In the genomic region with DNA sequence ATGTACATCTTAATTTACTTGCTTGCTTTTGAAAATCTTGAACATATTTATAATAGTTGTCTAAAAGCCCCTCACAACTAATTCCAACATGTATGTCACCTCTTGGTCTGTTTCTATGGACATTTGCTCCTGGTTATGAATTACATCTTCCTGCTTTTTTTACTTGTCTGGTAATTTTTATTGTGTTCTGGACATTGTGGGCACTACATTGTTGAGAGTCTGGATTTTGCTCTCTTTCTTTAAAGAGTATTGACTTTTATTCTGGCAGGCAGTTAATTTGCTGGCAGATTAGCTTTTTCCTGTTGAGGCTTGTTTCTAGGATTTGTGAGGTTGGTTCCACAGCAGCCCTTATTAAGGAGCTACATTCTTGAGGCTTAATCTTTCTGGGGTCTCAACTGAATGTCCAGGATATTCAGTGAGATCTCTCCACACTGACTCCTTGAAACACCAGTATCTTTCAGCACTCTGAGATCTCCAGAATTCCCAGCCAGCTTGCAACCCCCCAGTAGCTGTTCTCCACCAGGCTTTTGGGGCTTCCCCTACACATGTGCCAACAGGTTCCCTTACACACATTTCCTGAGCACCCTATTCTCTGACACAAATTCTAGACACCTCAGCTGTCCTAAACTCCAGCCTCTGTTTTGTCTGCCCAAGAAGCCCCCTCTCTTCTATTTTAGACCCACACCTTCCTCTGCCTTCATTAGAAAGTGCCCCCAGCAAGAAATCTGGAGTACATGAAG, we compare ENCODE assay signal across 24 cellular contexts. TPM values are rescaled to one million over a fixed set of nuclear protein-coding genes. Genes with fewer than 3 reads are reported as not detected.
DNase-seq lines count a peak whose midpoint lies in the region; ATAC-seq, FAIRE-seq and TF ChIP-seq lines count a peak whose summit lies in the region.
"Had no signal": no experiment of that assay in that cellular context is flagged by ENCODE, and none has a peak within 500 bp of the region (broad histone marks: within the 10 kb centered on the region; RNA-seq: fewer than 3 reads in every experiment).

No MANE protein-coding gene starts in this region.

- no peak for FAIRE-seq in K562 (lab: Jason Lieb, UNC)
- no peak for FAIRE-seq in keratinocyte (lab: Jason Lieb, UNC)
- FAIRE-seq: A204.1, D721Med, GM12892, H54 had no signal

- H3K9me3 Mint-ChIP-seq in activated naive CD4-positive, alpha-beta T cell treated with anti-CD3 and anti-CD28 coated beads, Interleukin-2, amount 10 ng/mL, durations not matched to agents 7 days and 5 days = peaks cover 10% of the 10 kb centered on the region
- peaks cover 11% of the 10 kb centered on the region for H3K9me3 Mint-ChIP-seq in CD8-positive, alpha-beta T cell

- no peaks in the 10 kb centered on the region for H3K9me1 ChIP-seq in K562 (ENCODE audit: control insufficient read depth, insufficient read depth, low read length)
- no peaks in the 10 kb centered on the region for H3K9me1 ChIP-seq in keratinocyte (ENCODE audit: control insufficient read depth, extremely low read depth, insufficient read depth, low read length)

- in situ Hi-C loops in K562 (cut with MboI) = no loop called here

- TF ChIP-seq CTCF in K562 (IDR thresholded peaks at IDR 0.05 in 2 of 3, conservative IDR thresholded peaks at IDR 0.05 in 1 of 3; ENCODE audit: insufficient read depth in 2 of 3, low read depth in 1 of 3, low read length in 3 of 3) (no peak), epithelial cell of esophagus (IDR thresholded peaks at IDR 0.05; ENCODE audit: insufficient read depth, low read depth, low read length, missing control alignments) (no peak), keratinocyte (optimal IDR thresholded peaks at IDR 0.05 in 1 of 3, IDR thresholded peaks at IDR 0.05 in 1 of 3, conservative IDR thresholded peaks at IDR 0.05 in 1 of 3; ENCODE audit: extremely low read depth in 1 of 3, insufficient read depth in 2 of 3, low read length in 3 of 3) (no peak)
- no peak for TF ChIP-seq CTCF in CD8-positive, alpha-beta T cell (IDR thresholded peaks at IDR 0.05)

- H4K20me1 ChIP-seq in K562 (replicated peaks; ENCODE audit: control insufficient read depth, insufficient read depth, low read length) (no peaks in the 10 kb centered on the region), keratinocyte (ENCODE audit: control insufficient read depth, extremely low read depth, insufficient read depth, low read length) (no peaks in the 10 kb centered on the region)
- H4K20me1 ChIP-seq: BLaER1 had no signal

- peak overlapping the region; percentile 55 for H3K27ac Mint-ChIP-seq in activated naive CD4-positive, alpha-beta T cell treated with anti-CD3 and anti-CD28 coated beads, Interleukin-2, amount 10 ng/mL, durations not matched to agents 7 days and 5 days
- no peak overlapping the region for H3K27ac Mint-ChIP-seq in CD8-positive, alpha-beta T cell
- H3K27ac Mint-ChIP-seq: B cell; CD4-positive, CD25-positive, alpha-beta regulatory T cell; CD8-positive, alpha-beta memory T cell had no signal

- H3K4me2 ChIP-seq in K562 (ENCODE audit: insufficient read depth, low read length) = no peak overlapping the region
- peak overlapping the region; percentile 58 for H3K4me2 ChIP-seq in keratinocyte (ENCODE audit: control insufficient read depth, extremely low read depth, insufficient read depth, low read depth, low read length)
- H3K4me2 ChIP-seq: BLaER1 had no signal

- H2AFZ ChIP-seq in K562 (ENCODE audit: low read depth, low read length) = no peak overlapping the region
- H2AFZ ChIP-seq in keratinocyte (ENCODE audit: control insufficient read depth, low read length) = no peak overlapping the region

- H3K27ac ChIP-seq in K562 (ENCODE audit: extremely low read depth, low read depth, low read length) = no peak overlapping the region
- peak overlapping the region; percentile 36 for H3K27ac ChIP-seq in keratinocyte (ENCODE audit: control insufficient read depth, insufficient read depth, low read length)
- H3K27ac ChIP-seq in CD8-positive, alpha-beta T cell (ENCODE audit: low read depth, low read length) = no peak overlapping the region
- H3K27ac ChIP-seq: 22Rv1, BLaER1, C4-2B had no signal

- DNase-seq in activated naive CD4-positive, alpha-beta T cell treated with anti-CD3 and anti-CD28 coated beads, Interleukin-2, amount 10 ng/mL, durations not matched to agents 7 days and 5 days = no peak
- DNase-seq in activated naive CD4-positive, alpha-beta T cell treated with Interleukin-2 at 50 U/mL for 16 hours = no peak
- DNase-seq in K562 (ENCODE audit: extremely low read depth in 1 of 4, low spot score in 3 of 4) = no peak
- DNase-seq in epithelial cell of esophagus (ENCODE audit: low read depth) = peak; percentile 34
- DNase-seq in keratinocyte (ENCODE audit: low read depth, low spot score) = peak; percentile 15
- no peak for DNase-seq in activated effector memory CD4-positive, alpha-beta T cell treated with anti-CD3 and anti-CD28 coated beads, Interleukin-2, amount 50 U/mL, for 16 hours
- no peak for DNase-seq in CD8-positive, alpha-beta T cell
- DNase-seq: CD4-positive, CD25-positive, alpha-beta regulatory T cell; CD8-positive, alpha-beta memory T cell; DMS 273 treated with DMSO at 0.1 percent for 48 hours; DMS79; EL; GDM1; GOT3 had no signal

- H3K36me3 ChIP-seq in K562 (ENCODE audit: control insufficient read depth, insufficient read depth, low read length) (peaks cover 38% of the 10 kb centered on the region), keratinocyte (ENCODE audit: control insufficient read depth in 2 of 2, extremely low read depth in 1 of 2, insufficient read depth in 2 of 2, low read length in 2 of 2) (peaks cover 1 to 6% of the 10 kb centered on the region in 2 experiments)
- peaks cover 11% of the 10 kb centered on the region for H3K36me3 ChIP-seq in CD8-positive, alpha-beta T cell (ENCODE audit: insufficient read depth, low read length)

- no peak for TF ChIP-seq RAD21 in K562 (CRISPR knock-in tag; conservative IDR thresholded peaks at IDR 0.05 in 1 of 2, IDR thresholded peaks at IDR 0.05 in 1 of 2)

- no peaks in the 10 kb centered on the region for H3K9me3 ChIP-seq in K562 (replicated peaks; ENCODE audit: control insufficient read depth, insufficient read depth, low read depth, low read length)
- H3K9me3 ChIP-seq in keratinocyte (ENCODE audit: control insufficient read depth, low read depth, low read length) = no peaks in the 10 kb centered on the region
- H3K9me3 ChIP-seq in CD8-positive, alpha-beta T cell (ENCODE audit: low read length) = no peaks in the 10 kb centered on the region
- H3K9me3 ChIP-seq: HAP-1 had no signal

- H3K27me3 ChIP-seq in K562 (ENCODE audit: control insufficient read depth in 2 of 2, insufficient read depth in 2 of 2, low read length in 2 of 2) (no peaks in the 10 kb centered on the region), keratinocyte (ENCODE audit: control insufficient read depth, extremely low read depth, insufficient read depth, low read length) (no peaks in the 10 kb centered on the region)
- H3K27me3 ChIP-seq in CD8-positive, alpha-beta T cell (ENCODE audit: insufficient read depth, low read length) = no peaks in the 10 kb centered on the region
- H3K27me3 ChIP-seq: BLaER1 had no signal

- TF ChIP-seq POLR2A in K562 (conservative IDR thresholded peaks at IDR 0.05) = no peak

- TF ChIP-seq EP300 in K562 (IDR thresholded peaks at IDR 0.05; ENCODE audit: low read length) = no peak

- H3K4me1 ChIP-seq in K562 (replicated peaks in 1 of 2; ENCODE audit: control insufficient read depth in 2 of 2, insufficient read depth in 2 of 2, low read length in 2 of 2) (no peaks in the 10 kb centered on the region), keratinocyte (ENCODE audit: control insufficient read depth, extremely low read depth, insufficient read depth, low read length) (peaks cover 6% of the 10 kb centered on the region)
- H3K4me1 ChIP-seq in CD8-positive, alpha-beta T cell (ENCODE audit: insufficient read depth, low read length) = no peaks in the 10 kb centered on the region
- H3K4me1 ChIP-seq: BLaER1, HAP-1 had no signal

- H3K79me2 ChIP-seq in K562 (ENCODE audit: control insufficient read depth, insufficient read depth, low read length) (no peaks in the 10 kb centered on the region), keratinocyte (ENCODE audit: control insufficient read depth, insufficient read depth, low read length) (no peaks in the 10 kb centered on the region)

- intact Hi-C loops in K562 (cut with micrococcal nuclease) = no loop called here
- intact Hi-C loops in CD8-positive, alpha-beta T cell (cut with DNase I, micrococcal nuclease) = no loop called here

- CTCF ChIA-PET in activated naive CD4-positive, alpha-beta T cell treated with anti-CD3 and anti-CD28 coated beads, Interleukin-2, amount 10 ng/mL, durations not matched to agents 7 days and 5 days (lab: Charles Lee) = no interaction called here
- CTCF ChIA-PET in K562 (lab: Yijun Ruan, JAX; ENCODE audit: low intra/inter-chr PET ratio) = no interaction called here
- CTCF ChIA-PET in CD8-positive, alpha-beta T cell (lab: Charles Lee) = no interaction called here

- H3K4me1 Mint-ChIP-seq in activated naive CD4-positive, alpha-beta T cell treated with anti-CD3 and anti-CD28 coated beads, Interleukin-2, amount 10 ng/mL, durations not matched to agents 7 days and 5 days = no peaks in the 10 kb centered on the region
- H3K4me1 Mint-ChIP-seq in CD8-positive, alpha-beta T cell (ENCODE audit: low read depth) = no peaks in the 10 kb centered on the region
- H3K4me1 Mint-ChIP-seq: B cell; CD8-positive, alpha-beta memory T cell had no signal

- no peak overlapping the region for H3K4me3 Mint-ChIP-seq in activated naive CD4-positive, alpha-beta T cell treated with anti-CD3 and anti-CD28 coated beads, Interleukin-2, amount 10 ng/mL, durations not matched to agents 7 days and 5 days
- no peak overlapping the region for H3K4me3 Mint-ChIP-seq in CD8-positive, alpha-beta T cell
- H3K4me3 Mint-ChIP-seq: B cell; CD8-positive, alpha-beta memory T cell had no signal

- no peak for ATAC-seq in K562
- no peak for ATAC-seq in CD8-positive, alpha-beta T cell
- ATAC-seq in HG03432 (IDR thresholded peaks at IDR 0.05; ENCODE audit: unreplicated experiment) = no peak

- POLR2A ChIA-PET in K562 (lab: Yijun Ruan, JAX) = interaction anchor here (0.5 to 0.6 kb wide), 2 partner anchors 35 to 167 kb away, joined by 3 to 4 read pairs; no protein-coding TSS in a partner anchor
- POLR2A ChIA-PET in CD8-positive, alpha-beta T cell (lab: Charles Lee) = no interaction called here

- H3K9ac ChIP-seq in K562 (ENCODE audit: insufficient read depth in 1 of 2, low read depth in 2 of 2, low read length in 2 of 2) (no peak overlapping the region), keratinocyte (ENCODE audit: control insufficient read depth, extremely low read depth, insufficient read depth, low read length) (no peak overlapping the region)
- H3K9ac ChIP-seq: BLaER1 had no signal

- peaks cover 41% of the 10 kb centered on the region for H3K36me3 Mint-ChIP-seq in activated naive CD4-positive, alpha-beta T cell treated with anti-CD3 and anti-CD28 coated beads, Interleukin-2, amount 10 ng/mL, durations not matched to agents 7 days and 5 days
- peaks cover 43% of the 10 kb centered on the region for H3K36me3 Mint-ChIP-seq in CD8-positive, alpha-beta T cell

- dilution Hi-C loops in keratinocyte (cut with MboI; ENCODE audit: extremely low pct_ligation_motif_present, low sequenced_read_pairs) = no loop called here

- H3K4me3 ChIP-seq in K562 (no peak overlapping the region), epithelial cell of esophagus (ENCODE audit: low read length) (no peak overlapping the region), keratinocyte (ENCODE audit: control insufficient read depth in 2 of 3, extremely low read depth in 1 of 3, insufficient read depth in 2 of 3, low read depth in 1 of 3, low read length in 3 of 3) (no peak overlapping the region)
- no peak overlapping the region for H3K4me3 ChIP-seq in CD8-positive, alpha-beta T cell (ENCODE audit: low read depth, low read length)
- H3K4me3 ChIP-seq: BLaER1, HAP-1 had no signal

- no TSS peak for BruUV-seq in K562 (replicated peaks; lab: Mats Ljungman, UMichigan)

- H3K27me3 Mint-ChIP-seq in activated naive CD4-positive, alpha-beta T cell treated with anti-CD3 and anti-CD28 coated beads, Interleukin-2, amount 10 ng/mL, durations not matched to agents 7 days and 5 days = no peaks in the 10 kb centered on the region
- H3K27me3 Mint-ChIP-seq in CD8-positive, alpha-beta T cell (ENCODE audit: low read depth) = no peaks in the 10 kb centered on the region
- H3K27me3 Mint-ChIP-seq: B cell; CD4-positive, CD25-positive, alpha-beta regulatory T cell had no signal

RNA-seq across cellular contexts. Expression of a gene that starts 27.4 kb away (rescaled TPM):
- 94.0 and 114 TPM in 2 replicates for total RNA-seq in K562 (2011; cell fraction: chromatin; rRNA removed; ENCODE audit: low replicate concordance)
- total RNA-seq in K562 (2011; cell fraction: nucleolus; rRNA removed) = 63.4 and 68.9 TPM in 2 replicates
- 87.3 and 103 TPM in 2 replicates for total RNA-seq in K562 (2011; cell fraction: nucleoplasm; rRNA removed)
- total RNA-seq in K562 (2014; rRNA removed) = 37.4 and 48.6 TPM in 2 replicates
- 35.0 and 36.3 TPM in 2 replicates for total RNA-seq in K562 (2014; rRNA removed; fragmentation: Illumina TruSeq; extraction: Trizol)
- total RNA-seq in K562 (2015; rRNA removed; fragmentation: Illumina TruSeq; extraction: Trizol) = 39.8 and 41.8 TPM in 2 replicates
- 46.6 and 47.4 TPM in 2 replicates for total RNA-seq in K562 (2021)
- polyA plus RNA-seq in K562 (2011; rRNA removed) = 50.4 and 69.7 TPM in 2 replicates
- 63.7 and 84.2 TPM in 2 replicates for polyA plus RNA-seq in K562 (2011; cell fraction: cytosol; rRNA removed)
- 51.5 and 52.6 TPM in 2 replicates for polyA plus RNA-seq in K562 (2011; cell fraction: nucleus; rRNA removed)
- 43.4 and 52.5 TPM in 2 replicates for polyA plus RNA-seq in K562 (2012)
- polyA plus RNA-seq in K562 (2014; fragmentation: Illumina TruSeq; extraction: Trizol) = 69.6 and 80.2 TPM in 2 replicates
- polyA plus RNA-seq in K562 (2014; fragmentation: Nextera tagmentation; extraction: Ambion mirVana) = 10 to 100 TPM; 31.0 to 56.5 TPM
- polyA plus RNA-seq in K562 (2014; rRNA removed) = 45.7 and 48.1 TPM in 2 replicates
- 46.0 and 51.2 TPM in 2 replicates for polyA minus RNA-seq in K562 (2011; rRNA and poly(A)+ RNA removed)
- 33.3 and 34.1 TPM in 2 replicates for polyA minus RNA-seq in K562 (2011; cell fraction: cytosol; rRNA and poly(A)+ RNA removed)
- 28.7 and 41.0 TPM in 2 replicates for polyA minus RNA-seq in K562 (2011; cell fraction: nucleus; rRNA and poly(A)+ RNA removed)
- 100 to 128 TPM (median 112 TPM) in 3 replicates for polyA plus RNA-seq in keratinocyte
- polyA plus RNA-seq in keratinocyte (2011; ENCODE audit: low read depth) = 29.3 TPM
- 125 and 133 TPM in 2 replicates for polyA plus RNA-seq in keratinocyte (2011; cell fraction: cytosol; rRNA removed)
- polyA plus RNA-seq in keratinocyte (2011; cell fraction: nucleus; rRNA removed) = 66.7 and 77.1 TPM in 2 replicates
- polyA plus RNA-seq in keratinocyte (2012; ENCODE audit: low replicate concordance) = 59.4 and 78.0 TPM in 2 replicates
- 116 to 204 TPM (median 141 TPM) in 3 replicates for polyA minus RNA-seq in keratinocyte
- 122 TPM for polyA minus RNA-seq in keratinocyte (2011; cell fraction: cytosol; rRNA and poly(A)+ RNA removed)
- polyA minus RNA-seq in keratinocyte (2011; cell fraction: nucleus; rRNA and poly(A)+ RNA removed) = 29.3 and 42.0 TPM in 2 replicates
- total RNA-seq in CD8-positive, alpha-beta T cell = 10 to 100 TPM; 78.2 to 85.1 TPM

RNA-seq across cellular contexts. Expression of a gene that starts 31.1 kb away (rescaled TPM):
- total RNA-seq in K562 (2011; cell fraction: chromatin; rRNA removed; ENCODE audit: low replicate concordance) = 0.05 and 0.53 TPM in 2 replicates
- not detected in 2 replicates for total RNA-seq in K562 (2011; cell fraction: nucleolus; rRNA removed)
- total RNA-seq in K562 (2011; cell fraction: nucleoplasm; rRNA removed) = 0.07 and 0.08 TPM in 2 replicates
- total RNA-seq in K562 (2014; rRNA removed) = 2.0 TPM in 1 of 2 replicates, not detected in the other
- 0.40 TPM in 1 of 2 replicates, not detected in the other for total RNA-seq in K562 (2014; rRNA removed; fragmentation: Illumina TruSeq; extraction: Trizol)
- 0.40 and 0.45 TPM in 2 replicates for total RNA-seq in K562 (2015; rRNA removed; fragmentation: Illumina TruSeq; extraction: Trizol)
- total RNA-seq in K562 (2021) = 0.38 and 1.2 TPM in 2 replicates
- polyA plus RNA-seq in K562 (2011; rRNA removed) = 0.01 and 0.11 TPM in 2 replicates
- polyA plus RNA-seq in K562 (2011; cell fraction: cytosol; rRNA removed) = under 0.01 TPM in 1 of 2 replicates, not detected in the other
- 0.03 and 0.46 TPM in 2 replicates for polyA plus RNA-seq in K562 (2011; cell fraction: nucleus; rRNA removed)
- 0.03 and 0.34 TPM in 2 replicates for polyA plus RNA-seq in K562 (2012)
- 0.69 TPM in 1 of 2 replicates, not detected in the other for polyA plus RNA-seq in K562 (2014; fragmentation: Illumina TruSeq; extraction: Trizol)
- under 1 TPM; under 0.01 to 0.31 TPM for polyA plus RNA-seq in K562 (2014; fragmentation: Nextera tagmentation; extraction: Ambion mirVana)
- polyA plus RNA-seq in K562 (2014; rRNA removed) = not detected in 2 replicates
- polyA minus RNA-seq in K562 (2011; rRNA and poly(A)+ RNA removed) = 0.35 TPM in 1 of 2 replicates, not detected in the other
- not detected in 2 replicates for polyA minus RNA-seq in K562 (2011; cell fraction: cytosol; rRNA and poly(A)+ RNA removed)
- not detected in 2 replicates for polyA minus RNA-seq in K562 (2011; cell fraction: nucleus; rRNA and poly(A)+ RNA removed)
- polyA plus RNA-seq in keratinocyte = 0.70 to 2.4 TPM (median 1.6 TPM) in 3 replicates
- 1.0 TPM for polyA plus RNA-seq in keratinocyte (2011; ENCODE audit: low read depth)
- polyA plus RNA-seq in keratinocyte (2011; cell fraction: cytosol; rRNA removed) = 0.66 and 0.72 TPM in 2 replicates
- 2.4 and 3.8 TPM in 2 replicates for polyA plus RNA-seq in keratinocyte (2011; cell fraction: nucleus; rRNA removed)
- polyA plus RNA-seq in keratinocyte (2012; ENCODE audit: low replicate concordance) = 1.4 and 2.2 TPM in 2 replicates
- polyA minus RNA-seq in keratinocyte = 1.5 to 3.0 TPM (median 2.1 TPM) in 3 replicates
- 3.1 TPM for polyA minus RNA-seq in keratinocyte (2011; cell fraction: cytosol; rRNA and poly(A)+ RNA removed)
- polyA minus RNA-seq in keratinocyte (2011; cell fraction: nucleus; rRNA and poly(A)+ RNA removed) = 1.3 and 2.9 TPM in 2 replicates
- total RNA-seq in CD8-positive, alpha-beta T cell = 1 to 10 TPM; 2.8 to 4.1 TPM

RNA-seq across cellular contexts. Expression of a gene that starts 54.2 kb away (rescaled TPM):
- 76.0 and 149 TPM in 2 replicates for total RNA-seq in K562 (2011; cell fraction: chromatin; rRNA removed; ENCODE audit: low replicate concordance)
- total RNA-seq in K562 (2011; cell fraction: nucleolus; rRNA removed) = 135 and 143 TPM in 2 replicates
- total RNA-seq in K562 (2011; cell fraction: nucleoplasm; rRNA removed) = 111 and 128 TPM in 2 replicates
- total RNA-seq in K562 (2014; rRNA removed) = 92.5 and 116 TPM in 2 replicates
- total RNA-seq in K562 (2014; rRNA removed; fragmentation: Illumina TruSeq; extraction: Trizol) = 80.3 and 98.2 TPM in 2 replicates
- total RNA-seq in K562 (2015; rRNA removed; fragmentation: Illumina TruSeq; extraction: Trizol) = 143 and 148 TPM in 2 replicates
- total RNA-seq in K562 (2021) = 116 and 120 TPM in 2 replicates
- 121 and 136 TPM in 2 replicates for polyA plus RNA-seq in K562 (2011; rRNA removed)
- polyA plus RNA-seq in K562 (2011; cell fraction: cytosol; rRNA removed) = 104 and 115 TPM in 2 replicates
- polyA plus RNA-seq in K562 (2011; cell fraction: nucleus; rRNA removed) = 133 and 168 TPM in 2 replicates
- 49.6 and 125 TPM in 2 replicates for polyA plus RNA-seq in K562 (2012)
- 161 and 166 TPM in 2 replicates for polyA plus RNA-seq in K562 (2014; fragmentation: Illumina TruSeq; extraction: Trizol)
- polyA plus RNA-seq in K562 (2014; fragmentation: Nextera tagmentation; extraction: Ambion mirVana) = 100 to 1,000 TPM; 183 to 342 TPM
- 174 and 221 TPM in 2 replicates for polyA plus RNA-seq in K562 (2014; rRNA removed)
- 60.7 and 71.9 TPM in 2 replicates for polyA minus RNA-seq in K562 (2011; rRNA and poly(A)+ RNA removed)
- 42.1 and 58.9 TPM in 2 replicates for polyA minus RNA-seq in K562 (2011; cell fraction: cytosol; rRNA and poly(A)+ RNA removed)
- 83.7 and 100 TPM in 2 replicates for polyA minus RNA-seq in K562 (2011; cell fraction: nucleus; rRNA and poly(A)+ RNA removed)
- polyA plus RNA-seq in keratinocyte = 73.3 to 101 TPM (median 96.7 TPM) in 3 replicates
- polyA plus RNA-seq in keratinocyte (2011; ENCODE audit: low read depth) = 52.9 TPM
- 73.0 and 88.7 TPM in 2 replicates for polyA plus RNA-seq in keratinocyte (2011; cell fraction: cytosol; rRNA removed)
- polyA plus RNA-seq in keratinocyte (2011; cell fraction: nucleus; rRNA removed) = 80.9 and 89.6 TPM in 2 replicates
- 62.2 and 82.2 TPM in 2 replicates for polyA plus RNA-seq in keratinocyte (2012; ENCODE audit: low replicate concordance)
- 17.5 to 26.1 TPM (median 22.9 TPM) in 3 replicates for polyA minus RNA-seq in keratinocyte
- 71.7 TPM for polyA minus RNA-seq in keratinocyte (2011; cell fraction: cytosol; rRNA and poly(A)+ RNA removed)
- 20.8 and 25.3 TPM in 2 replicates for polyA minus RNA-seq in keratinocyte (2011; cell fraction: nucleus; rRNA and poly(A)+ RNA removed)
- 10 to 100 TPM; 21.6 to 24.2 TPM for total RNA-seq in CD8-positive, alpha-beta T cell

RNA-seq across cellular contexts. Expression of a gene that starts 54.4 kb away (rescaled TPM):
- 8.9 and 23.0 TPM in 2 replicates for total RNA-seq in K562 (2011; cell fraction: chromatin; rRNA removed; ENCODE audit: low replicate concordance)
- 31.7 and 39.2 TPM in 2 replicates for total RNA-seq in K562 (2011; cell fraction: nucleolus; rRNA removed)
- total RNA-seq in K562 (2011; cell fraction: nucleoplasm; rRNA removed) = 38.3 and 59.1 TPM in 2 replicates
- total RNA-seq in K562 (2014; rRNA removed) = 193 and 230 TPM in 2 replicates
- 86.1 and 94.7 TPM in 2 replicates for total RNA-seq in K562 (2014; rRNA removed; fragmentation: Illumina TruSeq; extraction: Trizol)
- 161 and 163 TPM in 2 replicates for total RNA-seq in K562 (2015; rRNA removed; fragmentation: Illumina TruSeq; extraction: Trizol)
- 150 and 154 TPM in 2 replicates for total RNA-seq in K562 (2021)
- 121 and 166 TPM in 2 replicates for polyA plus RNA-seq in K562 (2011; rRNA removed)
- 306 and 470 TPM in 2 replicates for polyA plus RNA-seq in K562 (2011; cell fraction: cytosol; rRNA removed)
- polyA plus RNA-seq in K562 (2011; cell fraction: nucleus; rRNA removed) = 70.5 and 75.2 TPM in 2 replicates
- polyA plus RNA-seq in K562 (2012) = 187 and 315 TPM in 2 replicates
- 144 and 249 TPM in 2 replicates for polyA plus RNA-seq in K562 (2014; fragmentation: Illumina TruSeq; extraction: Trizol)
- polyA plus RNA-seq in K562 (2014; fragmentation: Nextera tagmentation; extraction: Ambion mirVana) = 100 to 1,000 TPM; 232 to 235 TPM
- 264 and 272 TPM in 2 replicates for polyA plus RNA-seq in K562 (2014; rRNA removed)
- 38.5 and 45.4 TPM in 2 replicates for polyA minus RNA-seq in K562 (2011; rRNA and poly(A)+ RNA removed)
- polyA minus RNA-seq in K562 (2011; cell fraction: cytosol; rRNA and poly(A)+ RNA removed) = 64.4 and 107 TPM in 2 replicates
- 21.5 and 40.7 TPM in 2 replicates for polyA minus RNA-seq in K562 (2011; cell fraction: nucleus; rRNA and poly(A)+ RNA removed)
- 74.6 to 91.4 TPM (median 87.9 TPM) in 3 replicates for polyA plus RNA-seq in keratinocyte
- 5.6 TPM for polyA plus RNA-seq in keratinocyte (2011; ENCODE audit: low read depth)
- polyA plus RNA-seq in keratinocyte (2011; cell fraction: cytosol; rRNA removed) = 79.7 and 125 TPM in 2 replicates
- 25.9 and 37.5 TPM in 2 replicates for polyA plus RNA-seq in keratinocyte (2011; cell fraction: nucleus; rRNA removed)
- 113 and 117 TPM in 2 replicates for polyA plus RNA-seq in keratinocyte (2012; ENCODE audit: low replicate concordance)
- 41.8 to 68.1 TPM (median 53.4 TPM) in 3 replicates for polyA minus RNA-seq in keratinocyte
- polyA minus RNA-seq in keratinocyte (2011; cell fraction: cytosol; rRNA and poly(A)+ RNA removed) = 113 TPM
- 14.7 and 17.1 TPM in 2 replicates for polyA minus RNA-seq in keratinocyte (2011; cell fraction: nucleus; rRNA and poly(A)+ RNA removed)
- 100 to 1,000 TPM; 102 to 106 TPM for total RNA-seq in CD8-positive, alpha-beta T cell

Comparison
In these comparisons a context has a peak if more than half of its experiments do, and no peak if none do; other contexts are left out.
1. DNase-seq: peak in epithelial cell of esophagus (single experiment) and keratinocyte (single experiment); none in activated naive CD4-positive, alpha-beta T cell treated with anti-CD3 and anti-CD28 coated beads, Interleukin-2, amount 10 ng/mL, durations not matched to agents 7 days and 5 days (single experiment), activated naive CD4-positive, alpha-beta T cell treated with Interleukin-2 at 50 U/mL for 16 hours (single experiment), K562 (0 of 4), activated effector memory CD4-positive, alpha-beta T cell treated with anti-CD3 and anti-CD28 coated beads, Interleukin-2, amount 50 U/mL, for 16 hours (single experiment) and CD8-positive, alpha-beta T cell (0 of 7).